Comparison of ENCODE assay signal across 14 cellular contexts in genomic region chr4:114015444-114015899, GRCh38. TPM values are rescaled to one million over a fixed set of nuclear protein-coding genes. Genes with fewer than 3 reads are reported as not detected.
DNase-seq lines count a peak whose midpoint lies in the region; ATAC-seq, FAIRE-seq and TF ChIP-seq lines count a peak whose summit lies in the region.
"Had no signal": no experiment of that assay in that cellular context is flagged by ENCODE, and none has a peak within 500 bp of the region (broad histone marks: within the 10 kb centered on the region; RNA-seq: fewer than 3 reads in every experiment).

No MANE protein-coding gene starts in this region.

- TF ChIP-seq POLR2A in A549 (IDR thresholded peaks at IDR 0.05; ENCODE audit: low read length), result no peak
- TF ChIP-seq POLR2A in spleen (IDR thresholded peaks at IDR 0.05), result no peak

- peak overlapping the region; percentile 67 for H3K4me3 Mint-ChIP-seq in HFFc6

- no peaks in the 10 kb centered on the region for H4K20me1 ChIP-seq in SK-N-SH (ENCODE audit: insufficient read depth)
- H4K20me1 ChIP-seq: BLaER1 had no signal

- H2AFZ ChIP-seq in SK-N-SH (ENCODE audit: low read depth), result no peak overlapping the region

- TF ChIP-seq RAD21 in A549 (conservative IDR thresholded peaks at IDR 0.05 in 1 of 2, IDR thresholded peaks at IDR 0.05 in 1 of 2) (peak in 1 of 2 experiments; percentile 39; a peak in 2 of 5 replicates), SK-N-SH (IDR thresholded peaks at IDR 0.05; ENCODE audit: low read length) (no peak)

- 0% methylated on average over 1 of the region's 1 CpG for WGBS in A549 (ENCODE audit: missing lambda C conversion rate)
- 7% methylated on average over 1 of the region's 1 CpG for WGBS in SK-N-SH (ENCODE audit: low lambda C conversion rate)
- 26 to 39% (median 31%) methylated on average over 1 of the region's 1 CpG for WGBS in spleen, 5 donors

- H3K4me2 ChIP-seq in A549 (peak overlapping the region; percentile 50), SK-N-SH (no peak overlapping the region)
- H3K4me2 ChIP-seq: BLaER1 had no signal

- H3K27me3 ChIP-seq in SK-N-SH (ENCODE audit: insufficient read depth), result no peaks in the 10 kb centered on the region
- peaks cover 0 to 17% (median 0%) of the 10 kb centered on the region in 7 donors for H3K27me3 ChIP-seq in spleen (replicated peaks in 1 of 7)
- H3K27me3 ChIP-seq: BLaER1, neutrophil, transverse colon had no signal

- peaks cover 15% of the 10 kb centered on the region for H3F3A ChIP-seq in SK-N-SH (replicated peaks; ENCODE audit: insufficient read depth)

- DNase-seq in A549 (ENCODE audit: low read depth in 1 of 2, low spot score in 1 of 2) (peak; percentile 40 to 89), HFFc6 (peak; percentile 99), SK-N-SH (peak; percentile 12), fibroblast of villous mesenchyme (ENCODE audit: low read depth) (peak; percentile 96), D721Med (ENCODE audit: insufficient read length, low spot score) (no peak), spleen (no peak), NCI-H187 (lab: John Stamatoyannopoulos, UW) (no peak)
- DNase-seq: activated CD8-positive, alpha-beta memory T cell treated with anti-CD3 and anti-CD28 coated beads, Interleukin-2, amount 50 U/mL, for 4 hours; cerebellar nuclear complex; NCI-H2029; transverse colon had no signal

- peaks cover 2% of the 10 kb centered on the region; the same call in 1 of the 2 replicates for H3K27me3 Mint-ChIP-seq in HFFc6 (ENCODE audit: insufficient read depth)

- peaks cover 26% of the 10 kb centered on the region for H3K4me1 Mint-ChIP-seq in HFFc6 (ENCODE audit: low read depth)

- no peak for TF ChIP-seq CTCF in A549 (IDR thresholded peaks at IDR 0.05)
- TF ChIP-seq CTCF in HFFc6 (IDR thresholded peaks at IDR 0.05), result no peak
- TF ChIP-seq CTCF in SK-N-SH (IDR thresholded peaks at IDR 0.05), result no peak
- TF ChIP-seq CTCF in fibroblast of villous mesenchyme (IDR thresholded peaks at IDR 0.05; ENCODE audit: insufficient read depth, low read depth, low read length), result no peak
- no peak for TF ChIP-seq CTCF in D721Med (IDR thresholded peaks at IDR 0.05; ENCODE audit: insufficient read depth, missing control alignments)
- TF ChIP-seq CTCF in spleen (IDR thresholded peaks at IDR 0.05 in 8 of 11, conservative IDR thresholded peaks at IDR 0.05 in 3 of 11), result no peak

- peak overlapping the region; percentile 76 for H3K27ac Mint-ChIP-seq in HFFc6

- H3K9me2 ChIP-seq in SK-N-SH, result no peaks in the 10 kb centered on the region

- ATAC-seq in A549 (peak; percentile 92 to 96), HG02642 (IDR thresholded peaks at IDR 0.05; ENCODE audit: poor library complexity, unreplicated experiment) (no peak)

- H3K9me3 Mint-ChIP-seq in HFFc6, result peaks cover 15% of the 10 kb centered on the region

- peak; percentile 63 for FAIRE-seq in A549 (lab: Jason Lieb, UNC)
- no peak for FAIRE-seq in D721Med (lab: Jason Lieb, UNC)

- H3K9ac ChIP-seq in SK-N-SH, result peak overlapping the region; percentile 47; the same call in 1 of the 2 replicates
- H3K9ac ChIP-seq: BLaER1 had no signal

- CTCF ChIA-PET in A549 (lab: Yijun Ruan, JAX) (interaction anchor here (0.7 to 1.2 kb wide), 2 partner anchors 36 to 362 kb away, joined by 3 to 5 read pairs; partner anchors contain the start of gene ARSJ), SK-N-SH (lab: Yijun Ruan, JAX) (no interaction called here)

- intact Hi-C loops in spleen (cut with DNase I; ENCODE audit: low total_unique reads), result no loop called here

- H3K4me1 ChIP-seq in A549 (peaks cover 27% of the 10 kb centered on the region), SK-N-SH (ENCODE audit: control insufficient read depth in 1 of 2, insufficient read depth in 2 of 2, low read depth in 1 of 2, low read length in 1 of 2) (peaks cover 4 to 24% of the 10 kb centered on the region in 2 experiments; a peak in 2 of 4 replicates), spleen (no peaks in the 10 kb centered on the region)
- H3K4me1 ChIP-seq: BLaER1 had no signal

- H3K36me3 ChIP-seq in SK-N-SH (replicated peaks in 1 of 2; ENCODE audit: control insufficient read depth in 1 of 2, insufficient read depth in 2 of 2, low read length in 1 of 2), result peaks cover 0 to 6% of the 10 kb centered on the region in 2 experiments
- no peaks in the 10 kb centered on the region for H3K36me3 ChIP-seq in spleen
- H3K36me3 ChIP-seq: BLaER1, neutrophil, transverse colon had no signal

- POLR2A ChIA-PET in A549 (lab: Yijun Ruan, JAX) (interaction anchor here (0.6 to 1.5 kb wide), 3 partner anchors 36 to 126 kb away, joined by 5 to 9 read pairs (median 7); partner anchors contain the start of gene ARSJ), SK-N-SH (lab: Yijun Ruan, JAX) (no interaction called here)

- H3K36me3 Mint-ChIP-seq in HFFc6 (ENCODE audit: low read depth), result peaks cover 16% of the 10 kb centered on the region

- TF ChIP-seq EP300 in A549 (IDR thresholded peaks at IDR 0.05), result peak; percentile 55 to 77; a peak in 3 of 5 replicates
- TF ChIP-seq EP300 in SK-N-SH (IDR thresholded peaks at IDR 0.05; ENCODE audit: borderline replicate concordance in 1 of 2, low read depth in 1 of 2, low read length in 1 of 2), result peak; percentile 76 to 100

- H3K4me3 ChIP-seq in A549 (no peak overlapping the region), SK-N-SH (ENCODE audit: low read depth in 2 of 2, low read length in 1 of 2) (no peak overlapping the region), fibroblast of villous mesenchyme (ENCODE audit: low read depth, low read length) (no peak overlapping the region), spleen (no peak overlapping the region)
- H3K4me3 ChIP-seq: BLaER1, transverse colon had no signal

- no peaks in the 10 kb centered on the region for H3K79me2 ChIP-seq in SK-N-SH (ENCODE audit: insufficient read depth)

- H3K9me3 ChIP-seq in A549 (no peaks in the 10 kb centered on the region), SK-N-SH (no peaks in the 10 kb centered on the region), spleen (no peaks in the 10 kb centered on the region)
- H3K9me3 ChIP-seq: BLaER1, neutrophil, transverse colon had no signal

- H3K27ac ChIP-seq in A549 (peak overlapping the region; percentile 68 to 83; a peak in 5 of 6 replicates), SK-N-SH (ENCODE audit: low read depth in 2 of 2, low read length in 1 of 2) (peak overlapping the region; percentile 76 to 95; a peak in 3 of 4 replicates), spleen (no peak overlapping the region)
- H3K27ac ChIP-seq: BLaER1, neutrophil, transverse colon had no signal

TF ChIP-seq in A549, 52 proteins besides CTCF, POLR2A, EP300 and RAD21 (continues in another document):
- no peak for TF ChIP-seq ZSCAN20 (CRISPR knock-in tag; IDR thresholded peaks at IDR 0.05)
- no peak for TF ChIP-seq USF2 (IDR thresholded peaks at IDR 0.05)
- no peak for TF ChIP-seq EHMT2 (IDR thresholded peaks at IDR 0.05; ENCODE audit: low read depth)
- TF ChIP-seq PBX3 (IDR thresholded peaks at IDR 0.05), result peak; percentile 67

TF ChIP-seq in SK-N-SH, 30 proteins besides CTCF, POLR2A, EP300 and RAD21 (continues in another document):
- peak; percentile 61; the same call in 1 of the 2 replicates for TF ChIP-seq ELF1 (IDR thresholded peaks at IDR 0.05)
- TF ChIP-seq USF2 (IDR thresholded peaks at IDR 0.05; ENCODE audit: borderline replicate concordance, low read depth, low read length), result no peak
- no peak for TF ChIP-seq RFX5 (IDR thresholded peaks at IDR 0.05; ENCODE audit: low read length)
- peak; percentile 82; the same call in 1 of the 2 replicates for TF ChIP-seq SIN3A (IDR thresholded peaks at IDR 0.05; ENCODE audit: borderline replicate concordance, low read depth, low read length)
- TF ChIP-seq USF1 (IDR thresholded peaks at IDR 0.05; ENCODE audit: borderline replicate concordance, low read depth), result no peak; the same call in 1 of the 2 replicates
- TF ChIP-seq RCOR1 (IDR thresholded peaks at IDR 0.05; ENCODE audit: low read length), result no peak
- no peak for TF ChIP-seq NRF1 (IDR thresholded peaks at IDR 0.05; ENCODE audit: low read depth, low read length)
- peak; percentile 99 for TF ChIP-seq TCF12 (IDR thresholded peaks at IDR 0.05)
- peak; percentile 82; the same call in 1 of the 2 replicates for TF ChIP-seq MEF2A (IDR thresholded peaks at IDR 0.05; ENCODE audit: borderline replicate concordance, low read depth)
- TF ChIP-seq NFIC (IDR thresholded peaks at IDR 0.05; ENCODE audit: borderline replicate concordance), result peak; percentile 100
- peak; percentile 99 for TF ChIP-seq JUND (IDR thresholded peaks at IDR 0.05)

RNA-seq across cellular contexts. Expression of gene ARSJ, which starts 36.0 kb away (rescaled TPM):
- 8.6 and 11.8 TPM in 2 replicates for polyA plus RNA-seq in A549 (2011; rRNA removed)
- polyA plus RNA-seq in A549 (2012; cell fraction: cytosol; rRNA removed), result 2.4 and 2.8 TPM in 2 replicates
- 2.5 and 2.7 TPM in 2 replicates for polyA plus RNA-seq in A549 (2012; cell fraction: nucleus; rRNA removed)
- polyA plus RNA-seq in A549 (2017; fragmentation: RNase III; extraction: RNeasy Plus Mini Kit Qiagen cat#74134 plus additional on column Dnase treatment), result 3.0 to 3.6 TPM (median 3.5 TPM) in 3 replicates
- 7.5 and 9.2 TPM in 2 replicates for polyA minus RNA-seq in A549 (2011; rRNA and poly(A)+ RNA removed)
- 10 to 100 TPM; 33.4 to 40.6 (median 36.1) TPM for total RNA-seq in HFFc6 (2021; fragmentation: NEBNext Ultra II Directional; extraction: Animal tissue kit (Norgen Biotek cat#: 25700))
- polyA plus RNA-seq in SK-N-SH (2012; rRNA removed), result 30.4 and 41.4 TPM in 2 replicates
- polyA plus RNA-seq in SK-N-SH (2012; cell fraction: cytosol; rRNA removed), result 44.8 and 45.9 TPM in 2 replicates
- polyA plus RNA-seq in SK-N-SH (2012; cell fraction: nucleus; rRNA removed), result 27.0 and 42.8 TPM in 2 replicates
- total RNA-seq in fibroblast of villous mesenchyme, result 49.3 and 69.5 TPM in 2 replicates
- 1 to 10 TPM in 2 of 7 donors, under 1 TPM in 5; 0.26 to 1.6 (median 0.57) TPM for total RNA-seq in spleen
- polyA plus RNA-seq in spleen, result under 1 TPM; 0.07 to 0.19 (median 0.12) TPM

Comparison
In these comparisons a context has a peak if more than half of its experiments do, and no peak if none do; other contexts are left out.
1. DNase-seq: peak in A549 (2 of 2), HFFc6 (single experiment), SK-N-SH (single experiment) and fibroblast of villous mesenchyme (single experiment); none in D721Med (single experiment), spleen (single experiment) and NCI-H187 (0 of 2).
2. H3K27ac ChIP-seq: peak in A549 (2 of 2) and SK-N-SH (2 of 2); none in spleen (0 of 8).
3. RNA of gene ARSJ, which starts 36.0 kb away (total RNA-seq): 49.3 to 69.5 TPM in fibroblast of villous mesenchyme and 33.4 to 40.6 TPM in HFFc6; 0.26 to 1.6 TPM in spleen; every median in the first group is over 10 times any median in the second.
4. Of the 12 proteins assayed by ChIP-seq in both A549 and SK-N-SH: peak only in A549: none; only in SK-N-SH: REST; in both: EP300, FOSL2, MAX and PBX3; in neither: 6; mixed calls (peak in some experiments, not most) for 1.